28 cellular contexts compared by ENCODE assay signal in the genomic region with DNA sequence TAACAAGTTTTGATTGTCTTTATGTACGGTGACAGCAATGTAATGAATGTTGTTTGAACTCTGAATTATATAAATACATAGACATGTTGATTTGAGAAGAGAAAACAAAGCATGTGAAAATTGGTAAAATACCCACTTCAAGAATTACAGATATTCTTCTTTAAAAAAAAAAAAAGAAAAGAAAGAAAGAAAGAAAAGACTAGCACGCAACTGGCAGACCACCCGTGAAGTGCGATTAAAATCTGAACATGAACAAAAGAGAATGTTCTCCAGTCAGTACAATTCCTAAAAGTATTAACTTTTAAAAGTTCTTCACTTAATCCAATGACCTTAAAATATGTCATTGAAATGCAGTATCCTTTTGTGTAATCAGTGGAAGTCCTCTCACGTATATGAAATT.
"Had no signal": no experiment of that assay in that cellular context is flagged by ENCODE, and none has a peak within 500 bp of the region (broad histone marks: within the 10 kb centered on the region; RNA-seq: fewer than 3 reads in every experiment).

No MANE protein-coding gene starts in this region.

- H3K9me3 Mint-ChIP-seq: type B pancreatic cell had no signal

- H3K27me3 Mint-ChIP-seq: stimulated activated memory B cell treated with anti-CD40 and anti-IgM and Interleukin-4, amounts not matched to agents 10 μg/mL and 1 μg/mL and 100 μg/mL, for 72 hours; stimulated activated naive B cell treated with anti-CD40 and anti-IgM and Interleukin-4, amounts not matched to agents 10 μg/mL and 1 μg/mL and 100 μg/mL, for 72 hours; stimulated activated naive CD8-positive, alpha-beta T cell treated with anti-CD3 and anti-CD28 coated beads, Interleukin-15, amount 100 ng/mL, for 72 hours; stimulated activated naive CD8-positive, alpha-beta T cell treated with anti-CD3 and anti-CD28 coated beads, Interleukin-15, Interleukin-2, amounts not matched to agents 100 ng/mL and 50 ng/mL, for 24 hours; type B pancreatic cell had no signal

- ATAC-seq: stimulated activated effector memory CD8-positive, alpha-beta T cell treated with anti-CD3 and anti-CD28 coated beads, Interleukin-12 subunit alpha, Interleukin-12 subunit beta, amount 100 ng/mL, for 72 hours; stimulated activated memory B cell treated with anti-CD40 and anti-IgM and Interleukin-4, amounts not matched to agents 10 μg/mL and 1 μg/mL and 100 μg/mL, for 72 hours; stimulated activated naive B cell treated with anti-CD40 and anti-IgM and Interleukin-4, amounts not matched to agents 10 μg/mL and 1 μg/mL and 100 μg/mL, for 72 hours; stimulated activated naive CD8-positive, alpha-beta T cell treated with anti-CD3 and anti-CD28 coated beads, Interleukin-15, amount 100 ng/mL, for 72 hours; stimulated activated naive CD8-positive, alpha-beta T cell treated with anti-CD3 and anti-CD28 coated beads, Interleukin-15, Interleukin-2, amounts not matched to agents 100 U/mL and 50 U/mL, for 24 hours; upper lobe of right lung had no signal

- H3K36me3 Mint-ChIP-seq: stimulated activated effector memory CD8-positive, alpha-beta T cell treated with anti-CD3 and anti-CD28 coated beads, Interleukin-12 subunit alpha, Interleukin-12 subunit beta, amount 100 ng/mL, for 72 hours; stimulated activated memory B cell treated with anti-CD40 and anti-IgM and Interleukin-4, amounts not matched to agents 10 μg/mL and 1 μg/mL and 100 μg/mL, for 72 hours; stimulated activated naive B cell treated with anti-CD40 and anti-IgM and Interleukin-4, amounts not matched to agents 10 μg/mL and 1 μg/mL and 100 μg/mL, for 72 hours; type B pancreatic cell had no signal

- H3K4me3 ChIP-seq: stomach, suprapubic skin, testis, thoracic aorta, thyroid gland, tibial artery, tibial nerve, transverse colon, upper lobe of left lung, upper lobe of right lung, uterus, vagina had no signal

- DNase-seq: stimulated activated CD4-positive, alpha-beta T cell treated with anti-CD3 and anti-CD28 coated beads, Interleukin-2, amount 100 ng/mL, for 48 hours; stimulated activated CD4-positive, alpha-beta T cell treated with anti-CD3 and anti-CD28 coated beads, Interleukin-4, amount 100 ng/mL, for 1 hour; stimulated activated CD4-positive, alpha-beta T cell treated with anti-CD3 and anti-CD28 coated beads, Interleukin-4, amount 100 ng/mL, for 24 hours; stimulated activated CD4-positive, alpha-beta T cell treated with anti-CD3 and anti-CD28 coated beads, Interleukin-4, amount 100 ng/mL, for 4 hours; stimulated activated CD8-positive, alpha-beta memory T cell treated with anti-CD3 and anti-CD28 coated beads, Interleukin-4, amount 100 ng/mL, for 48 hours; stimulated activated naive B cell treated with anti-CD40 and anti-IgM and Interleukin-4, amounts not matched to agents 10 μg/mL and 1 μg/mL and 100 μg/mL, for 72 hours; stimulated activated naive CD4-positive, alpha-beta T cell; stimulated activated naive CD4-positive, alpha-beta T cell treated with Interleukin-2 at 50 U/mL for 16 hours; stimulated activated naive CD8-positive, alpha-beta T cell treated with anti-CD3 and anti-CD28 coated beads, Interleukin-15, amount 100 ng/mL, for 72 hours; stimulated activated naive CD8-positive, alpha-beta T cell treated with anti-CD3 and anti-CD28 coated beads, Interleukin-15, Interleukin-2, amounts not matched to agents 100 U/mL and 50 U/mL, for 24 hours; stomach; substantia nigra; testis; thyroid gland; tibial artery; transverse colon; trophoblast cell; upper lobe of left lung; upper lobe of right lung; uterus had no signal

- H3K4me1 ChIP-seq: stomach, testis, thyroid gland, tibial artery, tibial nerve, transverse colon, upper lobe of left lung, upper lobe of right lung, uterus, vagina had no signal

- H3K27ac ChIP-seq: stomach, suprapubic skin, testis, thoracic aorta, thyroid gland, tibial artery, tibial nerve, transverse colon, upper lobe of left lung, upper lobe of right lung, uterus, vagina had no signal

- H3K27me3 ChIP-seq: stomach, suprapubic skin, testis, thyroid gland, tibial artery, tibial nerve, transverse colon, upper lobe of left lung, upper lobe of right lung, uterus, vagina had no signal

- H3K9me3 ChIP-seq: stomach, suprapubic skin, testis, thoracic aorta, thyroid gland, tibial artery, transverse colon, upper lobe of left lung, upper lobe of right lung, uterus, vagina had no signal

- H3K36me3 ChIP-seq: stomach, suprapubic skin, thoracic aorta, thyroid gland, tibial artery, tibial nerve, transverse colon, upper lobe of left lung, upper lobe of right lung, uterus, vagina had no signal

- H3K4me3 Mint-ChIP-seq: stimulated activated effector memory CD8-positive, alpha-beta T cell treated with anti-CD3 and anti-CD28 coated beads, Interleukin-12 subunit alpha, Interleukin-12 subunit beta, amount 100 ng/mL, for 72 hours; stimulated activated memory B cell treated with anti-CD40 and anti-IgM and Interleukin-4, amounts not matched to agents 10 μg/mL and 1 μg/mL and 100 μg/mL, for 72 hours; stimulated activated naive B cell treated with anti-CD40 and anti-IgM and Interleukin-4, amounts not matched to agents 10 μg/mL and 1 μg/mL and 100 μg/mL, for 72 hours; stimulated activated naive CD8-positive, alpha-beta T cell treated with anti-CD3 and anti-CD28 coated beads, Interleukin-15, amount 100 ng/mL, for 72 hours; stimulated activated naive CD8-positive, alpha-beta T cell treated with anti-CD3 and anti-CD28 coated beads, Interleukin-15, Interleukin-2, amounts not matched to agents 100 ng/mL and 50 ng/mL, for 24 hours; type B pancreatic cell had no signal

- H3K27ac Mint-ChIP-seq: stimulated activated effector memory CD8-positive, alpha-beta T cell treated with anti-CD3 and anti-CD28 coated beads, Interleukin-12 subunit alpha, Interleukin-12 subunit beta, amount 100 ng/mL, for 72 hours; stimulated activated memory B cell treated with anti-CD40 and anti-IgM and Interleukin-4, amounts not matched to agents 10 μg/mL and 1 μg/mL and 100 μg/mL, for 72 hours; stimulated activated naive B cell treated with anti-CD40 and anti-IgM and Interleukin-4, amounts not matched to agents 10 μg/mL and 1 μg/mL and 100 μg/mL, for 72 hours; stimulated activated naive CD8-positive, alpha-beta T cell treated with anti-CD3 and anti-CD28 coated beads, Interleukin-15, amount 100 ng/mL, for 72 hours; stimulated activated naive CD8-positive, alpha-beta T cell treated with anti-CD3 and anti-CD28 coated beads, Interleukin-15, Interleukin-2, amounts not matched to agents 100 ng/mL and 50 ng/mL, for 24 hours; type B pancreatic cell had no signal

- H3K4me1 Mint-ChIP-seq: stimulated activated effector memory CD8-positive, alpha-beta T cell treated with anti-CD3 and anti-CD28 coated beads, Interleukin-12 subunit alpha, Interleukin-12 subunit beta, amount 100 ng/mL, for 72 hours; stimulated activated memory B cell treated with anti-CD40 and anti-IgM and Interleukin-4, amounts not matched to agents 10 μg/mL and 1 μg/mL and 100 μg/mL, for 72 hours; stimulated activated naive B cell treated with anti-CD40 and anti-IgM and Interleukin-4, amounts not matched to agents 10 μg/mL and 1 μg/mL and 100 μg/mL, for 72 hours; stimulated activated naive CD8-positive, alpha-beta T cell treated with anti-CD3 and anti-CD28 coated beads, Interleukin-15, amount 100 ng/mL, for 72 hours had no signal
